In genomic region chr3:171753025-171753472, GRCh38 we compare ENCODE assay signal across 1 cellular context.
TF ChIP-seq lines count a peak whose summit lies in the region.

No MANE protein-coding gene starts in this region.

TF ChIP-seq in IMR-90, 13 proteins besides CTCF, POLR2A, EP300 and RAD21 (continued from another document):
- TF ChIP-seq CEBPB (IDR thresholded peaks at IDR 0.05; ENCODE audit: low read depth, low read length) (no peak), MAZ (IDR thresholded peaks at IDR 0.05; ENCODE audit: borderline replicate concordance, low read depth, low read length) (no peak), USF2 (IDR thresholded peaks at IDR 0.05; ENCODE audit: low read depth, low read length) (no peak), NFE2L2 (IDR thresholded peaks at IDR 0.05; ENCODE audit: low read depth, low read length) (no peak), MAFK (IDR thresholded peaks at IDR 0.05; ENCODE audit: low read depth, low read length) (no peak), SMC3 (IDR thresholded peaks at IDR 0.05; ENCODE audit: low read depth, low read length) (no peak), RFX5 (IDR thresholded peaks at IDR 0.05; ENCODE audit: low read depth, low read length) (no peak), CHD1 (IDR thresholded peaks at IDR 0.05; ENCODE audit: low read depth, low read length) (no peak), MXI1 (IDR thresholded peaks at IDR 0.05; ENCODE audit: borderline replicate concordance, low read depth, low read length) (no peak)
TF ChIP-seq in IMR-90: peak in this region for 0.
